In the genomic region with DNA sequence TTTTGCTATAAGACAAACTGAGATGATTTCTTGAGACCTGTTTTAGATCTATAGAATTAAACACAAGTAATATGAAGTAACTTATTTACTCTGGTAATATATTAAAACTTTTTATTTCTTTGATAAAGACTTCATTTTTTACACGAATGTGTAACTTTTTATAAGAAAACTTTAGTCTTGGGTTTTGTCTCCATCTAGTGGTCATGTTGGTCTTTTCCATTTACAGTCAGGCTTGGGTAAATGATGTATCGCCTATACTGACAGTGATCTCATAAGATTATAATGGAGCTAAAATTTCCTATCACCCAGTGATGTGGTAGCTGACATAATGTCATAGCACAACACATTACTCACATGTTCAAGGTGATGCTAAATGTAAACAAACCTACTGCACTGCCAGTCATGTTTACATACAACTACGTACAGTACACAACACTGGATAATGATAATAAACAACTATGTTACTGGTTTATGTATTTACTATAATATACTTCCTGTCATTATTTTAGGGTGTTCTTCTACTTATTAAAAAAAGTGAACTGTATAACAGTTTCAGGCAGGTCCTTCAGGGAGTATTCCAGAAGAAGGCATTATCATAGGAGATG, we compare ENCODE assay signal across 8 cellular contexts. TPM values are rescaled to one million over a fixed set of nuclear protein-coding genes. Genes with fewer than 3 reads are reported as not detected.
DNase-seq lines count a peak whose midpoint lies in the region; ATAC-seq and TF ChIP-seq lines count a peak whose summit lies in the region.

No MANE protein-coding gene starts in this region.

- H2AFZ ChIP-seq in GM23338: no peak overlapping the region

- H3K36me3 ChIP-seq in GM23338 (ENCODE audit: insufficient read depth) (no peaks in the 10 kb centered on the region), kidney epithelial cell (ENCODE audit: control insufficient read depth, insufficient read depth, low read length) (no peaks in the 10 kb centered on the region)

- H3K4me1 Mint-ChIP-seq in GM23338 (no peaks in the 10 kb centered on the region), type B pancreatic cell (ENCODE audit: unreplicated experiment) (no peaks in the 10 kb centered on the region)

- H3K4me2 ChIP-seq in GM23338: no peak overlapping the region

- no peak overlapping the region for H3K4me3 Mint-ChIP-seq in GM23338
- H3K4me3 Mint-ChIP-seq in type B pancreatic cell: no peak overlapping the region

- no peak overlapping the region for H3K27ac ChIP-seq in GM23338 (ENCODE audit: low read depth)

- H3K27me3 ChIP-seq in GM23338 (ENCODE audit: insufficient read depth) (no peaks in the 10 kb centered on the region), kidney epithelial cell (ENCODE audit: control insufficient read depth, insufficient read depth, low read length) (no peaks in the 10 kb centered on the region)

- no peaks in the 10 kb centered on the region for H3K9me3 Mint-ChIP-seq in GM23338
- H3K9me3 Mint-ChIP-seq in type B pancreatic cell: no peaks in the 10 kb centered on the region

- no peaks in the 10 kb centered on the region for H3K4me1 ChIP-seq in GM23338 (ENCODE audit: insufficient read depth)

- H3K79me2 ChIP-seq in GM23338 (replicated peaks; ENCODE audit: insufficient read depth): no peaks in the 10 kb centered on the region

- no peaks in the 10 kb centered on the region for H3K36me3 Mint-ChIP-seq in GM23338 (ENCODE audit: low read depth)
- H3K36me3 Mint-ChIP-seq in type B pancreatic cell: no peaks in the 10 kb centered on the region

- H3K4me3 ChIP-seq in GM23338 (no peak overlapping the region), kidney epithelial cell (ENCODE audit: low read depth, low read length) (no peak overlapping the region)

- no peaks in the 10 kb centered on the region for H4K20me1 ChIP-seq in GM23338 (replicated peaks; ENCODE audit: insufficient read depth)

- no peaks in the 10 kb centered on the region for H3F3A ChIP-seq in GM23338 (replicated peaks; ENCODE audit: low read depth)

- DNase-seq in Daoy (ENCODE audit: low read depth): peak; percentile 23
- peak; percentile 74 for DNase-seq in GM23338 (ENCODE audit: low spot score)
- DNase-seq in NCI-H2227 treated with DMSO at 0.1 percent for 48 hours (lab: John Stamatoyannopoulos, UW): peak; percentile 13
- peak; percentile 73 for DNase-seq in astrocyte of the hippocampus (ENCODE audit: low read depth, low spot score)
- DNase-seq in kidney epithelial cell (ENCODE audit: low read depth): no peak
- no peak for DNase-seq in type B pancreatic cell (ENCODE audit: extremely low spot score, unreplicated experiment)
- no peak for DNase-seq in putamen (ENCODE audit: low spot score)

- ATAC-seq in GM23338 (no peak), HG03097 (IDR thresholded peaks at IDR 0.05; ENCODE audit: low FRiP score, unreplicated experiment) (no peak)

- no peak overlapping the region for H3K27ac Mint-ChIP-seq in GM23338
- no peak overlapping the region for H3K27ac Mint-ChIP-seq in type B pancreatic cell

- peak; percentile 68 to 91 for TF ChIP-seq CTCF in GM23338 (conservative IDR thresholded peaks at IDR 0.05; ENCODE audit: low read depth in 2 of 2)
- peak; percentile 45 for TF ChIP-seq CTCF in kidney epithelial cell (IDR thresholded peaks at IDR 0.05; ENCODE audit: insufficient read depth, low read length, poor library complexity, severe bottlenecking)
- TF ChIP-seq CTCF in type B pancreatic cell (conservative IDR thresholded peaks at IDR 0.05): peak; percentile 89

- H3K27me3 Mint-ChIP-seq in GM23338 (ENCODE audit: insufficient read depth, low read depth, poor library complexity) (no peaks in the 10 kb centered on the region), type B pancreatic cell (no peaks in the 10 kb centered on the region)

- no peaks in the 10 kb centered on the region for H3K9me2 ChIP-seq in GM23338 (ENCODE audit: insufficient read depth)

TF ChIP-seq in GM23338, 12 proteins besides CTCF, POLR2A, EP300 and RAD21 (continues in another document):
- TF ChIP-seq, protein P1, sequence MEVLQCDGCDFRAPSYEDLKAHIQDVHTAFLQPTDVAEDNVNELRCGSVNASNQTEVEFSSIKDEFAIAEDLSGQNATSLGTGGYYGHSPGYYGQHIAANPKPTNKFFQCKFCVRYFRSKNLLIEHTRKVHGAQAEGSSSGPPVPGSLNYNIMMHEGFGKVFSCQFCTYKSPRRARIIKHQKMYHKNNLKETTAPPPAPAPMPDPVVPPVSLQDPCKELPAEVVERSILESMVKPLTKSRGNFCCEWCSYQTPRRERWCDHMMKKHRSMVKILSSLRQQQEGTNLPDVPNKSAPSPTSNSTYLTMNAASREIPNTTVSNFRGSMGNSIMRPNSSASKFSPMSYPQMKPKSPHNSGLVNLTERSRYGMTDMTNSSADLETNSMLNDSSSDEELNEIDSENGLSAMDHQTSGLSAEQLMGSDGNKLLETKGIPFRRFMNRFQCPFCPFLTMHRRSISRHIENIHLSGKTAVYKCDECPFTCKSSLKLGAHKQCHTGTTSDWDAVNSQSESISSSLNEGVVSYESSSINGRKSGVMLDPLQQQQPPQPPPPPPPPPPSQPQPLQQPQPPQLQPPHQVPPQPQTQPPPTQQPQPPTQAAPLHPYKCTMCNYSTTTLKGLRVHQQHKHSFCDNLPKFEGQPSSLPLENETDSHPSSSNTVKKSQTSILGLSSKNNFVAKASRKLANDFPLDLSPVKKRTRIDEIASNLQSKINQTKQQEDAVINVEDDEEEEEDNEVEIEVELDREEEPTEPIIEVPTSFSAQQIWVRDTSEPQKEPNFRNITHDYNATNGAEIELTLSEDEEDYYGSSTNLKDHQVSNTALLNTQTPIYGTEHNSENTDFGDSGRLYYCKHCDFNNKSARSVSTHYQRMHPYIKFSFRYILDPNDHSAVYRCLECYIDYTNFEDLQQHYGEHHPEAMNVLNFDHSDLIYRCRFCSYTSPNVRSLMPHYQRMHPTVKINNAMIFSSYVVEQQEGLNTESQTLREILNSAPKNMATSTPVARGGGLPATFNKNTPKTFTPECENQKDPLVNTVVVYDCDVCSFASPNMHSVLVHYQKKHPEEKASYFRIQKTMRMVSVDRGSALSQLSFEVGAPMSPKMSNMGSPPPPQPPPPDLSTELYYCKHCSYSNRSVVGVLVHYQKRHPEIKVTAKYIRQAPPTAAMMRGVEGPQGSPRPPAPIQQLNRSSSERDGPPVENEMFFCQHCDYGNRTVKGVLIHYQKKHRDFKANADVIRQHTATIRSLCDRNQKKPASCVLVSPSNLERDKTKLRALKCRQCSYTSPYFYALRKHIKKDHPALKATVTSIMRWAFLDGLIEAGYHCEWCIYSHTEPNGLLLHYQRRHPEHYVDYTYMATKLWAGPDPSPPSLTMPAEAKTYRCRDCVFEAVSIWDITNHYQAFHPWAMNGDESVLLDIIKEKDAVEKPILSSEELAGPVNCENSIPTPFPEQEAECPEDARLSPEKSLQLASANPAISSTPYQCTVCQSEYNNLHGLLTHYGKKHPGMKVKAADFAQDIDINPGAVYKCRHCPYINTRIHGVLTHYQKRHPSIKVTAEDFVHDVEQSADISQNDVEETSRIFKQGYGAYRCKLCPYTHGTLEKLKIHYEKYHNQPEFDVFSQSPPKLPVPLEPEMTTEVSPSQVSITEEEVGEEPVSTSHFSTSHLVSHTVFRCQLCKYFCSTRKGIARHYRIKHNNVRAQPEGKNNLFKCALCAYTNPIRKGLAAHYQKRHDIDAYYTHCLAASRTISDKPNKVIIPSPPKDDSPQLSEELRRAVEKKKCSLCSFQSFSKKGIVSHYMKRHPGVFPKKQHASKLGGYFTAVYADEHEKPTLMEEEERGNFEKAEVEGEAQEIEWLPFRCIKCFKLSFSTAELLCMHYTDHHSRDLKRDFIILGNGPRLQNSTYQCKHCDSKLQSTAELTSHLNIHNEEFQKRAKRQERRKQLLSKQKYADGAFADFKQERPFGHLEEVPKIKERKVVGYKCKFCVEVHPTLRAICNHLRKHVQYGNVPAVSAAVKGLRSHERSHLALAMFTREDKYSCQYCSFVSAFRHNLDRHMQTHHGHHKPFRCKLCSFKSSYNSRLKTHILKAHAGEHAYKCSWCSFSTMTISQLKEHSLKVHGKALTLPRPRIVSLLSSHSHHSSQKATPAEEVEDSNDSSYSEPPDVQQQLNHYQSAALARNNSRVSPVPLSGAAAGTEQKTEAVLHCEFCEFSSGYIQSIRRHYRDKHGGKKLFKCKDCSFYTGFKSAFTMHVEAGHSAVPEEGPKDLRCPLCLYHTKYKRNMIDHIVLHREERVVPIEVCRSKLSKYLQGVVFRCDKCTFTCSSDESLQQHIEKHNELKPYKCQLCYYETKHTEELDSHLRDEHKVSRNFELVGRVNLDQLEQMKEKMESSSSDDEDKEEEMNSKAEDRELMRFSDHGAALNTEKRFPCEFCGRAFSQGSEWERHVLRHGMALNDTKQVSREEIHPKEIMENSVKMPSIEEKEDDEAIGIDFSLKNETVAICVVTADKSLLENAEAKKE (CRISPR knock-in tag; IDR thresholded peaks at IDR 0.05): no peak

RNA-seq across cellular contexts. Expression of a gene that starts 7.5 kb away (rescaled TPM):
- not detected in 2 replicates for total RNA-seq in Daoy (2014; rRNA removed; shearing (Covaris generic))
- not detected in 2 replicates for total RNA-seq in GM23338 (2014; rRNA removed; shearing (Covaris generic))
- not detected in 2 replicates for polyA plus RNA-seq in GM23338 (2016; fragmentation: Nextera tagmentation; extraction: Ambion mirVana)
- total RNA-seq in kidney epithelial cell (not detected in 2 replicates), type B pancreatic cell (ENCODE audit: low replicate concordance) (not detected in 2 replicates)

RNA-seq across cellular contexts. Expression of a gene that starts 11.0 kb away (rescaled TPM):
- 8.5 and 16.4 TPM in 2 replicates for total RNA-seq in Daoy (2014; rRNA removed; shearing (Covaris generic))
- 16.0 and 16.6 TPM in 2 replicates for total RNA-seq in GM23338 (2014; rRNA removed; shearing (Covaris generic))
- 30.4 and 35.2 TPM in 2 replicates for polyA plus RNA-seq in GM23338 (2016; fragmentation: Nextera tagmentation; extraction: Ambion mirVana)
- total RNA-seq in kidney epithelial cell: 7.5 and 16.7 TPM in 2 replicates
- 15.0 and 21.7 TPM in 2 replicates for total RNA-seq in type B pancreatic cell (ENCODE audit: low replicate concordance)

RNA-seq across cellular contexts. Expression of a gene that starts 11.1 kb away (rescaled TPM):
- 25.2 and 27.0 TPM in 2 replicates for total RNA-seq in Daoy (2014; rRNA removed; shearing (Covaris generic))
- 36.5 and 38.5 TPM in 2 replicates for total RNA-seq in GM23338 (2014; rRNA removed; shearing (Covaris generic))
- polyA plus RNA-seq in GM23338 (2016; fragmentation: Nextera tagmentation; extraction: Ambion mirVana): 17.3 and 23.3 TPM in 2 replicates
- total RNA-seq in kidney epithelial cell (7.0 and 8.1 TPM in 2 replicates), type B pancreatic cell (ENCODE audit: low replicate concordance) (22.6 and 37.6 TPM in 2 replicates)

RNA-seq across cellular contexts. Expression of a gene that starts 38.9 kb away (rescaled TPM):
- total RNA-seq in Daoy (2014; rRNA removed; shearing (Covaris generic)): 2.5 TPM in 2 replicates
- 6.5 and 7.4 TPM in 2 replicates for total RNA-seq in GM23338 (2014; rRNA removed; shearing (Covaris generic))
- polyA plus RNA-seq in GM23338 (2016; fragmentation: Nextera tagmentation; extraction: Ambion mirVana): 2.3 and 2.4 TPM in 2 replicates
- total RNA-seq in kidney epithelial cell: 12.3 and 13.4 TPM in 2 replicates
- total RNA-seq in type B pancreatic cell (ENCODE audit: low replicate concordance): 10.4 and 40.1 TPM in 2 replicates

Comparison
In these comparisons a context has a peak if more than half of its experiments do, and no peak if none do; other contexts are left out.
1. DNase-seq: peak in Daoy (single experiment), GM23338 (single experiment), NCI-H2227 treated with DMSO at 0.1 percent for 48 hours (single experiment) and astrocyte of the hippocampus (single experiment); none in kidney epithelial cell (single experiment), type B pancreatic cell (single experiment) and putamen (single experiment).
2. Peak in every context shown above with its lines, with median percentiles within 50 percentile points of each other: CTCF ChIP-seq.